20 cellular contexts compared by ENCODE assay signal in genomic region chr11:130452171-130452570, GRCh38. TPM values are rescaled to one million over a fixed set of nuclear protein-coding genes. Genes with fewer than 3 reads are reported as not detected.
DNase-seq lines count a peak whose midpoint lies in the region; ATAC-seq and TF ChIP-seq lines count a peak whose summit lies in the region.
"Had no signal": no experiment of that assay in that cellular context is flagged by ENCODE, and none has a peak within 500 bp of the region (broad histone marks: within the 10 kb centered on the region; RNA-seq: fewer than 3 reads in every experiment).

No MANE protein-coding gene starts in this region.

- intact Hi-C loops in heart right ventricle (cut with DNase I) = loop anchor here in 9 of 10 donors (5.0 to 10.0 kb wide), 9 partner anchors 70 to 330 kb away; no protein-coding TSS in a partner anchor
- intact Hi-C loops in left cardiac atrium (cut with DNase I) = loop anchor here in 1 of 2 donors (5.0 kb wide), 1 partner anchor 200 kb away; no protein-coding TSS in a partner anchor
- intact Hi-C loops in upper lobe of right lung (cut with DNase I) = no loop called here

- H3K36me3 ChIP-seq in heart right ventricle = peaks cover 0 to 3% (median 0%) of the 10 kb centered on the region in 9 donors
- no peaks in the 10 kb centered on the region for H3K36me3 ChIP-seq in upper lobe of right lung
- H3K36me3 ChIP-seq: BE2C, colonic mucosa had no signal

- H3K9me3 Mint-ChIP-seq in osteocyte (ENCODE audit: unreplicated experiment) = no peaks in the 10 kb centered on the region
- no peaks in the 10 kb centered on the region for H3K9me3 Mint-ChIP-seq in T-cell
- H3K9me3 Mint-ChIP-seq: activated T-cell treated with anti-CD3 and anti-CD28 coated beads, Interleukin-2, amount 50 U/mL, for 24 hours; T-helper 1 cell treated with Interleukin-12 subunit alpha and Interleukin-12 subunit beta and Interleukin-4 antibody, amounts not matched to agents 30 μg/mL and 1 μg/mL, for 36 hours had no signal

- H3K36me3 Mint-ChIP-seq in osteocyte (ENCODE audit: unreplicated experiment) (peaks cover 35% of the 10 kb centered on the region), T-cell (no peaks in the 10 kb centered on the region)

- H3K27me3 Mint-ChIP-seq in osteocyte (ENCODE audit: unreplicated experiment) (no peaks in the 10 kb centered on the region), T-cell (peaks cover 25 to 48% of the 10 kb centered on the region in 2 donors)

- 58 to 67% methylated on average over 9 of the region's 9 CpGs for WGBS in heart right ventricle, 2 donors

- H3K4me3 Mint-ChIP-seq in osteocyte (ENCODE audit: unreplicated experiment) (peak overlapping the region; percentile 98), T-cell (no peak overlapping the region)
- H3K4me3 Mint-ChIP-seq: activated T-cell treated with anti-CD3 and anti-CD28 coated beads, Interleukin-2, amount 50 U/mL, for 24 hours; T-helper 1 cell treated with Interleukin-12 subunit alpha and Interleukin-12 subunit beta and Interleukin-4 antibody, amounts not matched to agents 30 μg/mL and 1 μg/mL, for 36 hours had no signal

- DNase-seq in heart right ventricle (no peak), left cardiac atrium (no peak), fibroblast of the aortic adventitia (ENCODE audit: low read depth) (peak; percentile 60), osteocyte (ENCODE audit: extremely low spot score, unreplicated experiment) (no peak), upper lobe of right lung (no peak), T-cell (no peak)
- DNase-seq: activated CD4-positive, alpha-beta T cell treated with anti-CD3 and anti-CD28 coated beads for 4 hours; activated T-cell treated with anti-CD3 and anti-CD28 coated beads, Interleukin-2, amount 50 U/mL, for 24 hours; BE2C; colonic mucosa; DMS153; NCI-H1694; NCI-H2171 treated with DMSO at 0.1 percent for 48 hours; NCI-H526 treated with DMSO at 0.1 percent for 48 hours had no signal

- H3K4me3 ChIP-seq in heart right ventricle (peak overlapping the region in 8 of 10 donors; percentile 69 to 96 (median 76)), fibroblast of the aortic adventitia (ENCODE audit: low read depth, low read length) (peak overlapping the region; percentile 93), upper lobe of right lung (peak overlapping the region; percentile 62)
- H3K4me3 ChIP-seq: colonic mucosa had no signal

- H3K27ac ChIP-seq in heart right ventricle (peak overlapping the region; percentile 25 to 91 (median 82)), upper lobe of right lung (no peak overlapping the region)

- H3K27me3 ChIP-seq in heart right ventricle = peaks cover 0 to 40% (median 0%) of the 10 kb centered on the region in 7 donors
- H3K27me3 ChIP-seq in upper lobe of right lung = peaks cover 11% of the 10 kb centered on the region
- H3K27me3 ChIP-seq: colonic mucosa had no signal

- H3K4me1 ChIP-seq in heart right ventricle = peaks cover 13 to 89% (median 73%) of the 10 kb centered on the region in 9 donors
- peaks cover 5% of the 10 kb centered on the region for H3K4me1 ChIP-seq in upper lobe of right lung

- TF ChIP-seq CTCF in heart right ventricle (IDR thresholded peaks at IDR 0.05) (no peak), fibroblast of the aortic adventitia (IDR thresholded peaks at IDR 0.05; ENCODE audit: insufficient read depth, low read length) (no peak), osteocyte (IDR thresholded peaks at IDR 0.05) (no peak), upper lobe of right lung (IDR thresholded peaks at IDR 0.05) (no peak)

- POLR2A ChIA-PET in T-cell (lab: Charles Lee) = no interaction called here

- CTCF ChIA-PET in T-cell (lab: Charles Lee) = interaction anchor here in 1 of 2 donors (0.7 kb wide), 1 partner anchor 32 kb away, joined by 3 read pairs; no protein-coding TSS in a partner anchor

- no peak overlapping the region for H3K27ac Mint-ChIP-seq in osteocyte (ENCODE audit: unreplicated experiment)
- H3K27ac Mint-ChIP-seq in T-cell = no peak overlapping the region
- H3K27ac Mint-ChIP-seq: activated T-cell treated with anti-CD3 and anti-CD28 coated beads, Interleukin-2, amount 50 U/mL, for 24 hours; T-helper 1 cell treated with Interleukin-12 subunit alpha and Interleukin-12 subunit beta and Interleukin-4 antibody, amounts not matched to agents 30 μg/mL and 1 μg/mL, for 36 hours had no signal

- H3K9me3 ChIP-seq in heart right ventricle (no peaks in the 10 kb centered on the region), upper lobe of right lung (no peaks in the 10 kb centered on the region)
- H3K9me3 ChIP-seq: BE2C, colonic mucosa had no signal

- ATAC-seq in heart right ventricle (no peak), left cardiac atrium (no peak), upper lobe of right lung (no peak), GM19035 (IDR thresholded peaks at IDR 0.05; ENCODE audit: unreplicated experiment) (no peak), HG03354 (IDR thresholded peaks at IDR 0.05; ENCODE audit: poor library complexity, severe bottlenecking, unreplicated experiment) (no peak), T-cell (replicated peaks in 1 of 4) (no peak)

- H3K4me1 Mint-ChIP-seq in osteocyte (ENCODE audit: unreplicated experiment) (peaks cover 67% of the 10 kb centered on the region), T-cell (peaks cover 9 to 15% (median 13%) of the 10 kb centered on the region in 3 donors)

RNA-seq across cellular contexts. Expression of gene ADAMTS15, which starts 3.7 kb away (rescaled TPM):
- total RNA-seq in heart right ventricle (10 to 100 TPM in 8 of 10 donors, 1 to 10 TPM in 2; 7.7 to 49.4 (median 14.2) TPM), left cardiac atrium (10 to 100 TPM; 29.8 to 32.0 TPM), fibroblast of the aortic adventitia (ENCODE audit: low replicate concordance) (8.6 and 30.8 TPM in 2 replicates), osteocyte (78.8 and 81.6 TPM in 2 replicates), upper lobe of right lung (8.2 TPM), T-cell (under 1 TPM in 3 of 5 donors, not detected in 2; 0.03 to 0.07 (median 0.06) TPM)
- polyA plus RNA-seq in heart right ventricle = 10 to 100 TPM; 16.9 to 36.3 TPM
- total RNA-seq: activated CD8-positive, alpha-beta memory T cell treated with anti-CD3 and anti-CD28 coated beads for 36 hours; G401 had no signal

RNA-seq across cellular contexts. Expression of gene ADAMTS8, which starts 23.8 kb away (rescaled TPM):
- total RNA-seq in heart right ventricle = 1 to 10 TPM in 5 of 10 donors, under 1 TPM in 5; 0.28 to 2.6 (median 1.1) TPM
- 1 to 10 TPM in 1 of 2 donors, under 1 TPM in 1; 0.29 to 2.1 TPM for polyA plus RNA-seq in heart right ventricle
- 10 to 100 TPM in 1 of 2 donors, 1 to 10 TPM in 1; 3.3 to 53.0 TPM for total RNA-seq in left cardiac atrium
- 2.6 TPM in 1 of 2 replicates, not detected in the other for total RNA-seq in fibroblast of the aortic adventitia (ENCODE audit: low replicate concordance)
- 0.19 and 0.31 TPM in 2 replicates for total RNA-seq in osteocyte
- 39.1 TPM for total RNA-seq in upper lobe of right lung
- total RNA-seq in T-cell = under 1 TPM in 3 of 5 donors, not detected in 2; 0.06 to 0.12 (median 0.07) TPM
- total RNA-seq: activated CD8-positive, alpha-beta memory T cell treated with anti-CD3 and anti-CD28 coated beads for 36 hours; G401; RPMI7951 had no signal
